20 cellular contexts compared by ENCODE assay signal in genomic region chrX:128464091-128464490, GRCh38.
DNase-seq lines count a peak whose midpoint lies in the region; ATAC-seq, FAIRE-seq and TF ChIP-seq lines count a peak whose summit lies in the region.
"Had no signal": no experiment of that assay in that cellular context is flagged by ENCODE, and none has a peak within 500 bp of the region (broad histone marks: within the 10 kb centered on the region; RNA-seq: fewer than 3 reads in every experiment).

No MANE protein-coding gene starts in this region.

- H3K4me1 ChIP-seq in A549, result 0 out of 3 replicates have a peak, but pooled peaks cover 3% of the 10 kb centered on the region
- H3K4me1 ChIP-seq: SJSA1 had no signal

- CTCF ChIA-PET in A549 (lab: Yijun Ruan, JAX), result no interaction called here

- WGBS in A549 (ENCODE audit: missing lambda C conversion rate), result 3% methylated on average over 4 of the region's 4 CpGs

- ATAC-seq in A549 (peak; percentile 60 to 81; a peak in 5 of 6 replicates), HG03342 (IDR thresholded peaks at IDR 0.05; ENCODE audit: unreplicated experiment) (no peak), GM18868 (IDR thresholded peaks at IDR 0.05; ENCODE audit: unreplicated experiment) (no peak), HG02870 (IDR thresholded peaks at IDR 0.05; ENCODE audit: unreplicated experiment) (no peak)

- H3K27ac ChIP-seq in A549, result peak overlapping the region in 1 of 2 experiments; percentile 81; a peak in 3 of 6 replicates
- H3K27ac ChIP-seq: HL-60, KMS-11, SJSA1 had no signal

- peak; percentile 49 for FAIRE-seq in A549 (lab: Jason Lieb, UNC)

- TF ChIP-seq POLR2A in A549 (IDR thresholded peaks at IDR 0.05; ENCODE audit: low read length), result no peak

- H3K4me3 ChIP-seq in A549 (no peak overlapping the region), astrocyte of the spinal cord (ENCODE audit: low read depth, low read length) (no peak overlapping the region)
- H3K4me3 ChIP-seq: MG63, SJSA1 had no signal

- in situ Hi-C loops in astrocyte of the spinal cord (cut with HindIII; ENCODE audit: low sequenced_read_pairs), result no loop called here

- DNase-seq in A549 (ENCODE audit: low read depth in 1 of 2, low spot score in 1 of 2) (peak; percentile 2 to 54), HT1080 (ENCODE audit: low read depth) (peak; percentile 84), astrocyte of the spinal cord (ENCODE audit: low read depth, low spot score) (peak; percentile 48), iris pigment epithelial cell (ENCODE audit: low read depth) (peak; percentile 42)
- DNase-seq in activated CD8-positive, alpha-beta memory T cell treated with anti-CD3 and anti-CD28 coated beads, Interleukin-2, amount 50 U/mL, for 48 hours, result no peak
- DNase-seq: CD4-positive, alpha-beta T cell; DND-41; GDM1; GOT3; MG63; NCI-H1417; NCI-H1930; NCI-H2171 treated with DMSO at 0.1 percent for 48 hours; NCI-H510A had no signal

- TF ChIP-seq RAD21 in A549 (conservative IDR thresholded peaks at IDR 0.05 in 1 of 2, IDR thresholded peaks at IDR 0.05 in 1 of 2), result 0 out of 5 replicates have a peak, but pooled peaks of 1 of the 2 experiments have one; percentile 21

- H3K4me2 ChIP-seq in A549, result peak overlapping the region; percentile 26; the same call in 1 of the 3 replicates
- H3K4me2 ChIP-seq: KMS-11 had no signal

- TF ChIP-seq CTCF in A549 (IDR thresholded peaks at IDR 0.05) (no peak), astrocyte of the spinal cord (IDR thresholded peaks at IDR 0.05; ENCODE audit: low read depth, low read length) (no peak)

- POLR2A ChIA-PET in A549 (lab: Yijun Ruan, JAX), result no interaction called here

- H3K9me3 ChIP-seq in A549, result no peaks in the 10 kb centered on the region
- H3K9me3 ChIP-seq: MG63, SJSA1 had no signal

- TF ChIP-seq EP300 in A549 (IDR thresholded peaks at IDR 0.05), result peak; percentile 42 to 66; a peak in 3 of 5 replicates

TF ChIP-seq in A549, 52 proteins besides CTCF, POLR2A, EP300 and RAD21:
- TF ChIP-seq JUNB (IDR thresholded peaks at IDR 0.05), result peak; percentile 80; the same call in 1 of the 2 replicates
- no peak for TF ChIP-seq ELK1 (IDR thresholded peaks at IDR 0.05; ENCODE audit: low read depth, low read length)
- peak; percentile 72 for TF ChIP-seq FOSL2 (IDR thresholded peaks at IDR 0.05)
- peak; percentile 64 for TF ChIP-seq FOSL2 (CRISPR knock-in tag; IDR thresholded peaks at IDR 0.05)
- 0 out of 5 replicates have a peak, but pooled peaks of 1 of the 2 experiments have one; percentile 24 for TF ChIP-seq JUN (IDR thresholded peaks at IDR 0.05)

Comparison
In these comparisons a context has a peak if more than half of its experiments do, and no peak if none do; other contexts are left out.
1. ATAC-seq: peak in A549 (2 of 2); none in HG03342 (single experiment), GM18868 (single experiment) and HG02870 (single experiment).